ENCODE assay signal across 8 cellular contexts in the genomic region with DNA sequence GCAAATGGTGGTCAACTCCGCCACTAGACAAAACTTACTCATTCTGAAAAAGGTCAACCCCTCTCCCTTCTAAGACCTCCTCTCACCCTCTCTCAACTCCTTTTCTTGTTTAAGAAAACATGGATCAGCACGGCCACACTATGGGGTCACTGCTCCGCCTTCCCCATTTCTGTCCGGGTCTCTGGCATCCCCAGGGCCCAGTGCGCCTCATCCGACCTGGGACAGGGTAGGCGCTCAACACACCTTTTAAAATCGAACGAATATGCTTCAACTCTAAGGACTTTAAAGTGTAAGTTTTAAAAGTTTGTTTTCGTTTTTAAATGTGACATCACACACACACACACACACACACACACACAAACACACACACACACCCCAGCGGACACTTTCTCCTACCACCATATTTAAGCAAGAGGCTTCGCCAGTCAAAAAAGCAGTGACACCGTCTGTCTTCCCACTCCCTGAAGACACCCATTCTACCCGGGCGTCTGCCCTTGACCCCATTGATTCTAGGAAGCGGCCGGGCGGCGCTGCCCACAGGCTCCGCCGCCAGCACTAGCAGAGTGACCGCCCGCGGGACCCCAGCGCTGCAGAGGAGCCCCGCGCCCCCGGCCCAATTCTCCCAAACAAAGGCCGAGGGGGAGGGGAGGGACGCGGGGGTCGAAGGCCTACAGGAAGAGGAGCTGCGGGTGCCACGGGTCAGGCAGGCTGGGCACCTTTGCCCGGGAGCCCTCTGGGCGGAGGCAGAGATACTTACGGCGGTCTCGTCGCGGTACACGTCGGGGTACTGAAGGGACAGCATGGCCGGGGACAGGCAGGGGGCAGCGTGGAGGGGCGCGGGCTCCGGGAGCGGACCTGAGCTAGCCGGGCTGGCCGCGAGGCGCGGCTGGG. TPM values are rescaled to one million over a fixed set of nuclear protein-coding genes. Genes with fewer than 3 reads are reported as not detected.
DNase-seq lines count a peak whose midpoint lies in the region; FAIRE-seq and TF ChIP-seq lines count a peak whose summit lies in the region.

No MANE protein-coding gene starts in this region.

- H2BK20ac ChIP-seq in H1 (ENCODE audit: low read length) = no peak overlapping the region

- peak overlapping the region; percentile 63 for H3K27ac ChIP-seq in WERI-Rb-1
- peak overlapping the region; percentile 57; the same call in 1 of the 2 replicates for H3K27ac ChIP-seq in H1 (ENCODE audit: low read depth, low read length)
- H3K27ac ChIP-seq in tibial artery = peak overlapping the region; percentile 77 to 78

- H2BK5ac ChIP-seq in H1 (ENCODE audit: low read depth, low read length) = no peak overlapping the region

- H3K4me3 ChIP-seq in HAP-1 (peak overlapping the region; percentile 90), LNCaP clone FGC (ENCODE audit: low read depth, low read length) (peak overlapping the region; percentile 83), WERI-Rb-1 (ENCODE audit: low read depth, low read length) (peak overlapping the region; percentile 87), H1 (ENCODE audit: extremely low read depth in 1 of 4, insufficient read depth in 2 of 4, low read depth in 3 of 4, low read length in 4 of 4) (peak overlapping the region; percentile 77 to 100 (median 81)), tibial artery (peak overlapping the region; percentile 82 to 90)

- in situ Hi-C loops in HAP-1 (cut with MboI; ENCODE audit: low sequenced_read_pairs) = loop anchor here (5.0 kb wide), 1 partner anchor 315 kb away; no protein-coding TSS in a partner anchor

- H3K4me1 ChIP-seq in HAP-1 (peaks cover 15% of the 10 kb centered on the region), H1 (replicated peaks in 1 of 4; ENCODE audit: control insufficient read depth in 3 of 4, insufficient read depth in 4 of 4, low read length in 3 of 4) (peaks cover 7 to 16% (median 14%) of the 10 kb centered on the region in 4 experiments; a peak in 6 of 7 replicates), tibial artery (peaks cover 0 to 30% (median 15%) of the 10 kb centered on the region in 4 donors)

- no peak overlapping the region for H3K14ac ChIP-seq in H1 (ENCODE audit: insufficient read length)

- no peak overlapping the region for H4K91ac ChIP-seq in H1 (replicated peaks; ENCODE audit: insufficient read length, low read length)

- no peak overlapping the region for H4K5ac ChIP-seq in H1 (ENCODE audit: insufficient read length, low read depth, low read length)

- H2BK12ac ChIP-seq in H1 (ENCODE audit: low read depth, low read length) = no peak overlapping the region

- H2BK15ac ChIP-seq in H1 (ENCODE audit: low read length) = no peak overlapping the region

- intact Hi-C loops in tibial artery (cut with DNase I; ENCODE audit: low total_unique reads) = loop anchor here (5.0 kb wide), 1 partner anchor 315 kb away; no protein-coding TSS in a partner anchor

- no peak for TF ChIP-seq CTCF in LNCaP clone FGC (IDR thresholded peaks at IDR 0.05; ENCODE audit: control insufficient read depth, extremely low read depth, insufficient read depth)
- TF ChIP-seq CTCF in WERI-Rb-1 (IDR thresholded peaks at IDR 0.05; ENCODE audit: low read depth, low read length) = peak; percentile 7; the same call in 1 of the 2 replicates
- TF ChIP-seq CTCF in H1 (IDR thresholded peaks at IDR 0.05; ENCODE audit: control extremely low read depth in 1 of 3, insufficient read depth in 1 of 3, low read depth in 1 of 3, low read length in 3 of 3) = no peak
- no peak for TF ChIP-seq CTCF in tibial artery (IDR thresholded peaks at IDR 0.05)

- no peak for FAIRE-seq in H1 (lab: Jason Lieb, UNC)

- peak overlapping the region; percentile 58; the same call in 1 of the 2 replicates for H2AFZ ChIP-seq in H1 (ENCODE audit: low read length)

- H3K56ac ChIP-seq in H1 (replicated peaks; ENCODE audit: insufficient read length, low read depth, low read length) = no peak overlapping the region

- no peak; a peak in 1 of 3 replicates for TF ChIP-seq POLR2A in H1 (IDR thresholded peaks at IDR 0.05; ENCODE audit: control extremely low read depth in 1 of 2, low read depth in 2 of 2, low read length in 2 of 2)

- TF ChIP-seq EP300 in H1 (IDR thresholded peaks at IDR 0.05; ENCODE audit: borderline replicate concordance in 1 of 2, low read depth in 2 of 2, low read length in 2 of 2) = no peak

- peak overlapping the region; percentile 76 to 82 for H3K4me2 ChIP-seq in H1 (ENCODE audit: insufficient read depth in 1 of 2, low read depth in 2 of 2, low read length in 2 of 2)

- peak overlapping the region; percentile 71 to 87 (median 78) for H3K9ac ChIP-seq in H1 (replicated peaks in 1 of 4; ENCODE audit: extremely low read depth in 1 of 4, low read depth in 3 of 4, low read length in 3 of 4)

- no peak overlapping the region for H2BK120ac ChIP-seq in H1 (replicated peaks; ENCODE audit: low read depth, low read length)

- H3K79me2 ChIP-seq in H1 (ENCODE audit: control insufficient read depth in 1 of 2, insufficient read depth in 2 of 2, low read length in 2 of 2) = peaks cover 11 to 43% of the 10 kb centered on the region in 2 experiments

- H3K23ac ChIP-seq in H1 (ENCODE audit: insufficient read length) = no peak overlapping the region

- H3K4ac ChIP-seq in H1 (replicated peaks; ENCODE audit: insufficient read length, low read depth, low read length) = no peak overlapping the region

- WGBS in H1 (ENCODE audit: extremely low coverage in 1 of 2, insufficient coverage in 1 of 2, insufficient read length in 1 of 2, insufficient replicate concordance in 2 of 2, low coverage in 1 of 2, low lambda C conversion rate in 2 of 2, missing lambda C conversion rate in 1 of 2), 2 experiments = 3% methylated on average over 29 of the region's 54 CpGs; no CpG with 5 or more reads in 1 of the 2 experiments

- CTCF ChIA-PET in H1 (lab: Charles Lee; ENCODE audit: partially characterized antibody) = interaction anchor here (0.6 to 2.3 kb wide), 18 partner anchors 11 to 379 kb away, joined by 3 to 12 read pairs (median 4); no protein-coding TSS in a partner anchor

- H3K27me3 ChIP-seq in HAP-1 (ENCODE audit: low read depth) = no peaks in the 10 kb centered on the region
- no peaks in the 10 kb centered on the region for H3K27me3 ChIP-seq in WERI-Rb-1 (ENCODE audit: insufficient read depth, low read depth, severe bottlenecking)
- no peaks in the 10 kb centered on the region for H3K27me3 ChIP-seq in H1 (replicated peaks in 1 of 4; ENCODE audit: control insufficient read depth in 3 of 4, extremely low read depth in 1 of 4, insufficient read depth in 3 of 4, low read length in 3 of 4)
- no peaks in the 10 kb centered on the region for H3K27me3 ChIP-seq in tibial artery

- no peaks in the 10 kb centered on the region for H3K9me3 ChIP-seq in HAP-1
- no peaks in the 10 kb centered on the region for H3K9me3 ChIP-seq in WERI-Rb-1 (ENCODE audit: severe bottlenecking)
- no peaks in the 10 kb centered on the region for H3K9me3 ChIP-seq in H1 (ENCODE audit: insufficient read depth in 2 of 2, low read depth in 1 of 2, low read length in 1 of 2)
- H3K9me3 ChIP-seq in tibial artery = no peaks in the 10 kb centered on the region

- H3K36me3 ChIP-seq in HAP-1 (replicated peaks) (no peaks in the 10 kb centered on the region), WERI-Rb-1 (peaks cover 2% of the 10 kb centered on the region; the same call in 1 of the 2 replicates), H1 (ENCODE audit: control insufficient read depth in 2 of 4, insufficient read depth in 4 of 4, low read length in 3 of 4) (no peaks in the 10 kb centered on the region), tibial artery (no peaks in the 10 kb centered on the region)

- POLR2A ChIA-PET in H1 (lab: Charles Lee; ENCODE audit: partially characterized antibody) = interaction anchor here (0.6 to 2.1 kb wide), 8 partner anchors 12 to 313 kb away, joined by 3 to 7 read pairs (median 3); no protein-coding TSS in a partner anchor

- H3K79me1 ChIP-seq in H1 (ENCODE audit: low read depth, low read length) = peaks cover 10% of the 10 kb centered on the region

- no peak overlapping the region for H3K18ac ChIP-seq in H1 (ENCODE audit: extremely low read depth, low read length)

- DNase-seq in NCI-H2196 treated with DMSO at 0.1 percent for 48 hours (lab: John Stamatoyannopoulos, UW; ENCODE audit: unreplicated experiment) (peak; percentile 11), NCI-H2196 (lab: John Stamatoyannopoulos, UW; ENCODE audit: unreplicated experiment) (no peak), HAP-1 (ENCODE audit: low spot score in 2 of 2) (peak; percentile 22 to 48), LNCaP clone FGC (ENCODE audit: low read depth) (no peak), WERI-Rb-1 (no peak), H1 (ENCODE audit: low read depth in 1 of 2, low spot score in 2 of 2) (peak in 1 of 2 experiments; percentile 78), mucosa of gallbladder (ENCODE audit: low spot score) (peak; percentile 13), tibial artery (peak in 1 of 2 donors; percentile 33)

- no peak overlapping the region for H2AK5ac ChIP-seq in H1 (ENCODE audit: low read depth, low read length)

- H4K20me1 ChIP-seq in H1 (replicated peaks in 1 of 2; ENCODE audit: control insufficient read depth in 1 of 2, insufficient read depth in 2 of 2, low read length in 2 of 2) = peaks cover 0 to 3% of the 10 kb centered on the region in 2 experiments

- peak overlapping the region; percentile 94 for H4K8ac ChIP-seq in H1 (ENCODE audit: extremely low read depth, insufficient read depth, low read length)

- peaks cover 8% of the 10 kb centered on the region; the same call in 1 of the 2 replicates for H3K23me2 ChIP-seq in H1 (ENCODE audit: low read depth, low read length)

- no peak for TF ChIP-seq RAD21 in H1 (IDR thresholded peaks at IDR 0.05 in 1 of 2, conservative IDR thresholded peaks at IDR 0.05 in 1 of 2; ENCODE audit: low read depth in 2 of 2, low read length in 2 of 2)

TF ChIP-seq in H1, 55 proteins besides CTCF, POLR2A, EP300 and RAD21 (continues in another document):
- TF ChIP-seq FOSL1 (IDR thresholded peaks at IDR 0.05; ENCODE audit: insufficient read depth, low read depth, low read length) (no peak), ASH2L (IDR thresholded peaks at IDR 0.05; ENCODE audit: low read length) (peak; percentile 64)
- TF ChIP-seq, protein P1, sequence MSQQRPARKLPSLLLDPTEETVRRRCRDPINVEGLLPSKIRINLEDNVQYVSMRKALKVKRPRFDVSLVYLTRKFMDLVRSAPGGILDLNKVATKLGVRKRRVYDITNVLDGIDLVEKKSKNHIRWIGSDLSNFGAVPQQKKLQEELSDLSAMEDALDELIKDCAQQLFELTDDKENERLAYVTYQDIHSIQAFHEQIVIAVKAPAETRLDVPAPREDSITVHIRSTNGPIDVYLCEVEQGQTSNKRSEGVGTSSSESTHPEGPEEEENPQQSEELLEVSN (IDR thresholded peaks at IDR 0.05) = peak; percentile 32

RNA-seq across cellular contexts. Expression of a gene that starts 0.5 kb away (rescaled TPM):
- 67.8 and 70.0 TPM in 2 replicates for total RNA-seq in H1 (2021; fragmentation: NEBNext Ultra II Directional; extraction: Animal tissue kit (Norgen Biotek cat#: 25700))
- 20.2 and 26.8 TPM in 2 replicates for polyA plus RNA-seq in H1 (2011; rRNA removed)
- polyA plus RNA-seq in H1 (2011; cell fraction: cytosol; rRNA removed) = 28.5 TPM
- 26.0 TPM for polyA plus RNA-seq in H1 (2011; cell fraction: nucleus; rRNA removed)
- polyA plus RNA-seq in H1 (2012, experiment 1 of 2) = 48.8 to 52.7 TPM (median 52.5 TPM) in 4 replicates
- 18.2 TPM for polyA plus RNA-seq in H1 (2012, experiment 2 of 2)
- polyA plus RNA-seq in H1 (2013, experiment 1 of 2) = 50.1 TPM
- 49.3 TPM for polyA plus RNA-seq in H1 (2013, experiment 2 of 2)
- 41.0 and 42.6 TPM in 2 replicates for polyA minus RNA-seq in H1 (2011; rRNA and poly(A)+ RNA removed)
- 32.4 TPM for polyA minus RNA-seq in H1 (2011; cell fraction: cytosol; rRNA and poly(A)+ RNA removed)
- 36.4 TPM for polyA minus RNA-seq in H1 (2011; cell fraction: nucleus; rRNA and poly(A)+ RNA removed)
- 22.1 TPM for total RNA-seq in mucosa of gallbladder

Comparison
In these comparisons a context has a peak if more than half of its experiments do, and no peak if none do; other contexts are left out.
1. DNase-seq: peak in NCI-H2196 treated with DMSO at 0.1 percent for 48 hours (single experiment), HAP-1 (2 of 2) and mucosa of gallbladder (single experiment); none in NCI-H2196 (single experiment), LNCaP clone FGC (single experiment) and WERI-Rb-1 (single experiment).
2. Peak in every context shown above with its lines, with median percentiles within 50 percentile points of each other: H3K4me3 ChIP-seq and H3K27ac ChIP-seq.